ENCODE assay signal across 16 cellular contexts in the genomic region with DNA sequence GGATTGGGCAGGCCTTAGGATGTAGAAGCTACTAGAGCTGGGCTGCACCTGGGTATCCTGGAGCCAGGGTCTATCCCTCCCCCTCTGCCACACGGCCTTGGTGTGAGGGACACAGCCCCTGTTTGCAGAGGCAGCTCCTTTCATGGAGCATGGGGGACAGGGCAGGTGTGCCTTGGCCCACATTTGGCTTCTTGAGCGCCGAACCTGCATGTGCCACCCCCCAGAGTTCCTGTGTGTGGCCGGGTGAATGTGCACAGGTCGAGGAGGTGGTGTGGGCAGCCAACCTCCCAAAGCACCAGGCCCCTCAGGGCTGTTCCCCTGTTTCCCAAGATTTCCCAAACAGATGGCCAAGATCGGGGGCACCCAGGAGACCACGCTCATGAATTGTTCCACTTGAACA.
"Had no signal": no experiment of that assay in that cellular context is flagged by ENCODE, and none has a peak within 500 bp of the region (broad histone marks: within the 10 kb centered on the region; RNA-seq: fewer than 3 reads in every experiment).

No MANE protein-coding gene starts in this region.

- H3K4me2 ChIP-seq: neural progenitor cell had no signal

- H3K36me3 ChIP-seq: adrenal gland, esophagus squamous epithelium, lower lobe of right lung, neural progenitor cell, pancreas had no signal

- H3K4me3 ChIP-seq: adrenal gland, lower lobe of right lung, neural progenitor cell, pancreas, skin epidermis, testis had no signal

- H3K9ac ChIP-seq: neural progenitor cell had no signal

- H3K27ac ChIP-seq: neural progenitor cell, pancreas, testis had no signal

- DNase-seq: activated CD4-positive, alpha-beta memory T cell treated with anti-CD3 and anti-CD28 coated beads, Interleukin-2, amount 10 ng/mL, durations not matched to agents 7 days and 5 days; activated CD4-positive, alpha-beta T cell treated with anti-CD3 and anti-CD28 coated beads for 36 hours; activated effector memory CD4-positive, alpha-beta T cell treated with Interleukin-2 at 50 U/mL for 16 hours; activated naive CD4-positive, alpha-beta T cell treated with anti-CD3 and anti-CD28 coated beads, Interleukin-2, amount 50 U/mL, for 16 hours; activated T-cell treated with anti-CD3 and anti-CD28 coated beads, Interleukin-2, amount 50 U/mL, for 24 hours; adrenal gland; cortex of kidney; effector CD4-positive, alpha-beta T cell; esophagus squamous epithelium; lower lobe of right lung; retina had no signal

- H3K27me3 ChIP-seq: adrenal gland, esophagus squamous epithelium, pancreas, testis had no signal

- H2AFZ ChIP-seq: neural progenitor cell had no signal

- FAIRE-seq: pancreas had no signal

- H3K4me1 ChIP-seq: lower lobe of right lung, pancreas had no signal

- H3K9me3 ChIP-seq: adrenal gland, lower lobe of right lung, pancreas, testis had no signal

- ATAC-seq: activated CD4-positive, alpha-beta T cell treated with anti-CD3 and anti-CD28 coated beads for 36 hours; SK-N-SH treated with all-trans-retinoic acid at 6 μM for 48 hours had no signal
